11 cellular contexts compared by ENCODE assay signal in genomic region chr17:78665385-78665951, GRCh38.
DNase-seq lines count a peak whose midpoint lies in the region; ATAC-seq and TF ChIP-seq lines count a peak whose summit lies in the region.
"Had no signal": no experiment of that assay in that cellular context is flagged by ENCODE, and none has a peak within 500 bp of the region (broad histone marks: within the 10 kb centered on the region; RNA-seq: fewer than 3 reads in every experiment).

No MANE protein-coding gene starts in this region.

- H3K4me3 Mint-ChIP-seq in naive thymus-derived CD4-positive, alpha-beta T cell, result peak overlapping the region; percentile 58 to 80 (median 72)

- intact Hi-C loops in left ventricle myocardium inferior (cut with micrococcal nuclease) (no loop called here), Right ventricle myocardium superior (cut with DNase I) (no loop called here), adrenal gland (cut with DNase I) (no loop called here)
- intact Hi-C loops in naive thymus-derived CD4-positive, alpha-beta T cell (cut with micrococcal nuclease), result no loop called here

- DNase-seq in left ventricle myocardium inferior (no peak), Right ventricle myocardium superior (no peak), adrenal gland (no peak), T-helper 9 cell (no peak), NCI-H1417 treated with DMSO at 0.1 percent for 48 hours (lab: John Stamatoyannopoulos, UW) (no peak), mucosa of gallbladder (ENCODE audit: low spot score) (no peak)
- DNase-seq in naive thymus-derived CD4-positive, alpha-beta T cell, result peak in 1 of 9 donors; percentile 38
- no peak for DNase-seq in effector CD4-positive, alpha-beta T cell
- DNase-seq: BE2C, NCI-H1694 treated with DMSO at 0.1 percent for 48 hours had no signal

- POLR2A ChIA-PET in naive thymus-derived CD4-positive, alpha-beta T cell (lab: Charles Lee), result interaction anchor here (0.6 to 1.9 kb wide), 8 partner anchors 10 to 379 kb away, joined by 3 to 6 read pairs (median 4); no protein-coding TSS in a partner anchor

- H3K36me3 ChIP-seq in left ventricle myocardium inferior (no peaks in the 10 kb centered on the region), adrenal gland (replicated peaks in 1 of 2) (no peaks in the 10 kb centered on the region)
- peaks cover 0 to 23% (median 0%) of the 10 kb centered on the region in 3 experiments for H3K36me3 ChIP-seq in naive thymus-derived CD4-positive, alpha-beta T cell (ENCODE audit: control insufficient read depth in 2 of 3, insufficient read depth in 3 of 3, low read length in 3 of 3)
- H3K36me3 ChIP-seq: BE2C had no signal

- H3K27ac ChIP-seq in left ventricle myocardium inferior (replicated peaks) (peak overlapping the region; percentile 77), adrenal gland (peak overlapping the region in 4 of 5 donors; percentile 70 to 90 (median 73))
- H3K27ac ChIP-seq in naive thymus-derived CD4-positive, alpha-beta T cell (ENCODE audit: low read depth, low read length), result peak overlapping the region; percentile 7
- H3K27ac ChIP-seq: SK-N-MC had no signal

- ATAC-seq in Right ventricle myocardium superior (ENCODE audit: poor library complexity), result no peak
- peak; percentile 49 for ATAC-seq in naive thymus-derived CD4-positive, alpha-beta T cell

- CTCF ChIA-PET in naive thymus-derived CD4-positive, alpha-beta T cell (lab: Charles Lee), result interaction anchor here (1.0 kb wide), 1 partner anchor 179 kb away, joined by 3 read pairs; no protein-coding TSS in a partner anchor

- peaks cover 30 to 48% (median 39%) of the 10 kb centered on the region in 7 donors for H3K4me1 Mint-ChIP-seq in naive thymus-derived CD4-positive, alpha-beta T cell

- H3K27me3 Mint-ChIP-seq in naive thymus-derived CD4-positive, alpha-beta T cell, result no peaks in the 10 kb centered on the region

- 54 to 76% (median 64%) methylated on average over 15 of the region's 15 CpGs for WGBS in adrenal gland, 4 donors

- peaks cover 0 to 19% (median 0%) of the 10 kb centered on the region in 11 donors for H3K9me3 Mint-ChIP-seq in naive thymus-derived CD4-positive, alpha-beta T cell

- no peak for TF ChIP-seq POLR2A in adrenal gland (IDR thresholded peaks at IDR 0.05)

- peaks cover 0 to 16% (median 14%) of the 10 kb centered on the region in 5 donors for H3K36me3 Mint-ChIP-seq in naive thymus-derived CD4-positive, alpha-beta T cell

- no peaks in the 10 kb centered on the region for H3K9me3 ChIP-seq in left ventricle myocardium inferior (replicated peaks)
- H3K9me3 ChIP-seq in adrenal gland (replicated peaks in 1 of 3), result no peaks in the 10 kb centered on the region
- H3K9me3 ChIP-seq in naive thymus-derived CD4-positive, alpha-beta T cell (ENCODE audit: control insufficient read depth in 2 of 3, low read length in 3 of 3), result no peaks in the 10 kb centered on the region
- H3K9me3 ChIP-seq: BE2C had no signal

- H3K27ac Mint-ChIP-seq in naive thymus-derived CD4-positive, alpha-beta T cell, result peak overlapping the region; percentile 62 to 92 (median 86)

- TF ChIP-seq CTCF in left ventricle myocardium inferior (IDR thresholded peaks at IDR 0.05; ENCODE audit: borderline replicate concordance) (no peak), adrenal gland (IDR thresholded peaks at IDR 0.05) (no peak)

- H3K4me3 ChIP-seq in left ventricle myocardium inferior (no peak overlapping the region), adrenal gland (no peak overlapping the region)
- peak overlapping the region; percentile 2 for H3K4me3 ChIP-seq in naive thymus-derived CD4-positive, alpha-beta T cell (ENCODE audit: low read length)
- H3K4me3 ChIP-seq: SK-N-MC had no signal

- H3K4me1 ChIP-seq in left ventricle myocardium inferior, result peaks cover 28% of the 10 kb centered on the region
- H3K4me1 ChIP-seq in adrenal gland (replicated peaks in 1 of 2), result peaks cover 20 to 26% of the 10 kb centered on the region in 2 donors
- H3K4me1 ChIP-seq in naive thymus-derived CD4-positive, alpha-beta T cell (ENCODE audit: control insufficient read depth in 2 of 2, insufficient read depth in 2 of 2, low read length in 2 of 2), result peaks cover 17 to 22% of the 10 kb centered on the region in 2 donors

- H3K27me3 ChIP-seq in left ventricle myocardium inferior (ENCODE audit: low read depth) (no peaks in the 10 kb centered on the region), adrenal gland (no peaks in the 10 kb centered on the region)
- no peaks in the 10 kb centered on the region for H3K27me3 ChIP-seq in naive thymus-derived CD4-positive, alpha-beta T cell (ENCODE audit: control insufficient read depth in 2 of 2, insufficient read depth in 2 of 2, low read length in 2 of 2)
- H3K27me3 ChIP-seq: BE2C had no signal

Comparison
In these comparisons a context has a peak if more than half of its experiments do, and no peak if none do; other contexts are left out.
1. H3K27ac ChIP-seq: peak in every context shown above with its lines; median percentile 77 in left ventricle myocardium inferior; 73 in adrenal gland; 7 in naive thymus-derived CD4-positive, alpha-beta T cell.